In the genomic region with DNA sequence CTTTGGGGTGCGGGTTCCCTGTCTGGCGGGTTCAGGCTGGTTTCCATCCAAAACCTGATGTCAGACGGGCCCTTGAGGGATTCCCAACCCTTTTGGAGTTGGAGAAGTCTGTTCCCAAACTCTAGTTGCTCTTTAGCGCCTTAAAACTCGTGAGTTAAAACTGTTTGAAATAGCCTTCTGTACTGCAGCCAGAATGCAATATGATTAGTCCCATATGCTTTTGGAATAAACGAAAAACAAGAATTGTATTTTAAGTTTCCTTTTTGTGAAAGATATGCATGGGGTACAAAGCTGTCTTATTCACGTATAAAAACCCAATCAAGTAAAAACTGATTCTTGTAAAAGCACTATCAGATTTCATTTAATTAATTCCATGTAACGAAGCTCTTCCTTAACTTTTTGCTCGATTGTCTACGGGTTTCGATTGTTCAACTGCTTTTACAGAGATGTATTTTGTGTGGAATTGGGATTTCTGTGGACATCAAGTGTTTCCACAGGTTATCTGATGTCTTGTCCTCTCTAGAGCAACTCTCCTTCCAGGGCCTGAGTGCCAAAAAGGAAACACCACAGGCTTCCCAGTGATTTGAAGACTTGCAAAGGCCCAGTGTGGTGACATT, we compare ENCODE assay signal across 8 cellular contexts. TPM values are rescaled to one million over a fixed set of nuclear protein-coding genes. Genes with fewer than 3 reads are reported as not detected.
A peak's percentile ranks its signal among the peaks of the same experiment; 100 is the strongest.
DNase-seq lines count a peak whose midpoint lies in the region; ATAC-seq, FAIRE-seq and TF ChIP-seq lines count a peak whose summit lies in the region.

No MANE protein-coding gene starts in this region.

- RAD21 ChIA-PET in HCT116 (lab: Charles Lee; ENCODE audit: low non-redundant PET in 1 of 2, low total read pairs in 2 of 2, uncharacterized antibody in 2 of 2, unreplicated experiment in 2 of 2) = no interaction called here

- H3K9me3 Mint-ChIP-seq in activated CD8-positive, alpha-beta T cell treated with anti-CD3 and anti-CD28 coated beads, Interleukin-2, amount 10 ng/mL, durations not matched to agents 7 days and 5 days (ENCODE audit: insufficient read depth) = no peaks in the 10 kb centered on the region

- H3F3A ChIP-seq in smooth muscle cell (ENCODE audit: low read depth) = peaks cover 7% of the 10 kb centered on the region

- POLR2A ChIA-PET in HCT116 (lab: Charles Lee) = no interaction called here
- POLR2A ChIA-PET in activated CD8-positive, alpha-beta T cell treated with anti-CD3 and anti-CD28 coated beads, Interleukin-2, amount 10 ng/mL, durations not matched to agents 7 days and 5 days (lab: Charles Lee) = interaction anchor here (0.7 to 1.7 kb wide), 3 partner anchors 82 to 95 kb away, joined by 3 to 7 read pairs (median 3); no protein-coding TSS in a partner anchor

- TSS peak; percentile 75 for BruUV-seq in HCT116 (replicated peaks; lab: Mats Ljungman, UMichigan)

- intact Hi-C loops in HCT116 (cut with micrococcal nuclease) = loop anchor here (10.0 kb wide), 1 partner anchor 112 kb away; no protein-coding TSS in a partner anchor

- H3K4me3 ChIP-seq in HCT116 (replicated peaks in 1 of 2; ENCODE audit: low read depth in 1 of 2, low read length in 2 of 2) (peak overlapping the region; percentile 50 to 62), iPS DF 6.9 (ENCODE audit: low read length) (peak overlapping the region; percentile 82; the same call in 1 of the 2 replicates), smooth muscle cell (peak overlapping the region; percentile 52)

- no CpG with 5 or more reads among the region's 11 CpGs for WGBS in iPS DF 6.9 (ENCODE audit: insufficient coverage, insufficient read length)
- WGBS in smooth muscle cell (ENCODE audit: low lambda C conversion rate) = 49% methylated on average over 11 of the region's 11 CpGs

- H3K4me2 ChIP-seq in HCT116 (ENCODE audit: low read length) (peak overlapping the region; percentile 84), smooth muscle cell (peak overlapping the region; percentile 83)

- no peaks in the 10 kb centered on the region for H3K36me3 ChIP-seq in HCT116 (ENCODE audit: control insufficient read depth in 1 of 2, insufficient read depth in 2 of 2, low read length in 2 of 2)
- H3K36me3 ChIP-seq in iPS DF 6.9 (ENCODE audit: control insufficient read depth, insufficient read depth, low read length) = no peaks in the 10 kb centered on the region
- no peaks in the 10 kb centered on the region for H3K36me3 ChIP-seq in smooth muscle cell (ENCODE audit: low read depth)

- FAIRE-seq in H54 (lab: Jason Lieb, UNC) = no peak

- H3K27ac Mint-ChIP-seq in activated CD8-positive, alpha-beta T cell treated with anti-CD3 and anti-CD28 coated beads, Interleukin-2, amount 10 ng/mL, durations not matched to agents 7 days and 5 days = peak overlapping the region; percentile 41

- peaks cover 27% of the 10 kb centered on the region for H3K4me1 Mint-ChIP-seq in activated CD8-positive, alpha-beta T cell treated with anti-CD3 and anti-CD28 coated beads, Interleukin-2, amount 10 ng/mL, durations not matched to agents 7 days and 5 days (ENCODE audit: low read depth)

- H4K20me1 ChIP-seq in HCT116 (ENCODE audit: insufficient read depth) = no peaks in the 10 kb centered on the region
- peaks cover 36% of the 10 kb centered on the region for H4K20me1 ChIP-seq in smooth muscle cell (ENCODE audit: low read depth)

- peaks cover 2% of the 10 kb centered on the region for H3K36me3 Mint-ChIP-seq in activated CD8-positive, alpha-beta T cell treated with anti-CD3 and anti-CD28 coated beads, Interleukin-2, amount 10 ng/mL, durations not matched to agents 7 days and 5 days (ENCODE audit: low read depth)

- H3K27me3 Mint-ChIP-seq in activated CD8-positive, alpha-beta T cell treated with anti-CD3 and anti-CD28 coated beads, Interleukin-2, amount 10 ng/mL, durations not matched to agents 7 days and 5 days (ENCODE audit: low read depth) = peaks cover 5% of the 10 kb centered on the region

- peak overlapping the region; percentile 51 for H3K4me3 Mint-ChIP-seq in activated CD8-positive, alpha-beta T cell treated with anti-CD3 and anti-CD28 coated beads, Interleukin-2, amount 10 ng/mL, durations not matched to agents 7 days and 5 days

- H3K27me3 ChIP-seq in HCT116 (ENCODE audit: insufficient read depth, low read length) = no peaks in the 10 kb centered on the region
- H3K27me3 ChIP-seq in iPS DF 6.9 (ENCODE audit: control insufficient read depth, insufficient read depth, low read length) = no peaks in the 10 kb centered on the region
- no peaks in the 10 kb centered on the region for H3K27me3 ChIP-seq in smooth muscle cell (ENCODE audit: low read depth)

- peaks cover 12% of the 10 kb centered on the region; the same call in 1 of the 2 replicates for H3K79me2 ChIP-seq in HCT116 (ENCODE audit: insufficient read depth, low read length)
- peaks cover 12% of the 10 kb centered on the region for H3K79me2 ChIP-seq in smooth muscle cell (ENCODE audit: low read depth)

- H3K4me1 ChIP-seq in HCT116 (ENCODE audit: control insufficient read depth in 1 of 2, insufficient read depth in 2 of 2, low read length in 2 of 2) (peaks cover 6 to 43% of the 10 kb centered on the region in 2 experiments), iPS DF 6.9 (ENCODE audit: control insufficient read depth, insufficient read depth, low read length) (0 out of 2 replicates have a peak, but pooled peaks cover 2% of the 10 kb centered on the region), smooth muscle cell (ENCODE audit: low read depth) (peaks cover 8% of the 10 kb centered on the region)

- TF ChIP-seq CTCF in HCT116 (IDR thresholded peaks at IDR 0.05 in 2 of 3, conservative IDR thresholded peaks at IDR 0.05 in 1 of 3; ENCODE audit: borderline replicate concordance in 1 of 3, insufficient read depth in 1 of 3, low read depth in 2 of 3, low read length in 2 of 3) (no peak), smooth muscle cell (IDR thresholded peaks at IDR 0.05; ENCODE audit: borderline replicate concordance, insufficient read depth, poor library complexity, severe bottlenecking) (no peak)

- H3K9me3 ChIP-seq in HCT116 (ENCODE audit: control insufficient read depth in 1 of 2, insufficient read depth in 1 of 2, low read depth in 1 of 2, low read length in 2 of 2) (no peaks in the 10 kb centered on the region), iPS DF 6.9 (ENCODE audit: control insufficient read depth, insufficient read depth, low read length) (no peaks in the 10 kb centered on the region), smooth muscle cell (replicated peaks; ENCODE audit: low read depth) (no peaks in the 10 kb centered on the region)

- H2AFZ ChIP-seq in HCT116 (ENCODE audit: low read depth, low read length, poor library complexity, severe bottlenecking) (no peak overlapping the region), smooth muscle cell (ENCODE audit: low read depth) (no peak overlapping the region)

- DNase-seq in HCT116 (ENCODE audit: low read depth, low spot score) (no peak), iPS DF 6.9 (ENCODE audit: low read depth, low spot score) (no peak), smooth muscle cell (lab: John Stamatoyannopoulos, UW; ENCODE audit: unreplicated experiment) (no peak), H54 (ENCODE audit: insufficient read length, low spot score) (no peak), nucleus accumbens (lab: John Stamatoyannopoulos, UW) (no peak), NCI-H82 (lab: John Stamatoyannopoulos, UW) (no peak)
- DNase-seq in activated CD8-positive, alpha-beta T cell treated with anti-CD3 and anti-CD28 coated beads, Interleukin-2, amount 10 ng/mL, durations not matched to agents 7 days and 5 days = no peak
- no peak for DNase-seq in activated effector memory CD4-positive, alpha-beta T cell treated with anti-CD3 and anti-CD28 coated beads, Interleukin-2, amount 50 U/mL, for 16 hours

- H3K9ac ChIP-seq in HCT116 (ENCODE audit: low read length) (peak overlapping the region; percentile 61), smooth muscle cell (ENCODE audit: low read depth) (peak overlapping the region; percentile 34)

- no peaks in the 10 kb centered on the region for H3K9me2 ChIP-seq in HCT116 (ENCODE audit: insufficient read depth)

- no peak for TF ChIP-seq POLR2A in HCT116 (IDR thresholded peaks at IDR 0.05; ENCODE audit: borderline replicate concordance, extremely low read depth, insufficient read depth, insufficient read length)
- no peak for TF ChIP-seq POLR2A in H54 (IDR thresholded peaks at IDR 0.05; ENCODE audit: low read depth, low read length)

- ATAC-seq in HCT116 = no peak
- no peak for ATAC-seq in activated CD8-positive, alpha-beta T cell treated with anti-CD3 and anti-CD28 coated beads, Interleukin-2, amount 10 ng/mL, durations not matched to agents 7 days and 5 days

- TF ChIP-seq RAD21 in HCT116 (IDR thresholded peaks at IDR 0.05; ENCODE audit: low read depth) = no peak

- H3K27ac ChIP-seq in HCT116 (ENCODE audit: low read depth, low read length) (no peak overlapping the region), iPS DF 6.9 (ENCODE audit: low read length) (no peak overlapping the region), smooth muscle cell (ENCODE audit: low read depth) (peak overlapping the region; percentile 55)

- CTCF ChIA-PET in HCT116 (lab: Charles Lee) = no interaction called here
- CTCF ChIA-PET in activated CD8-positive, alpha-beta T cell treated with anti-CD3 and anti-CD28 coated beads, Interleukin-2, amount 10 ng/mL, durations not matched to agents 7 days and 5 days (lab: Charles Lee) = interaction anchor here (0.6 to 5.0 kb wide), 3 partner anchors 20 to 103 kb away, joined by 3 to 22 read pairs (median 6); no protein-coding TSS in a partner anchor

RNA-seq across cellular contexts. Expression of a gene that starts 49.5 kb away (rescaled TPM):
- not detected for total RNA-seq in HCT116 (2021; ENCODE audit: unreplicated experiment)
- not detected in 2 replicates for polyA plus RNA-seq in HCT116 (2012)
- not detected for total RNA-seq in activated CD8-positive, alpha-beta T cell treated with anti-CD3 and anti-CD28 coated beads, Interleukin-2, amount 10 ng/mL, durations not matched to agents 7 days and 5 days
- total RNA-seq in smooth muscle cell = 1.0 TPM in 1 of 2 replicates, not detected in the other
- polyA plus RNA-seq in smooth muscle cell = not detected in 2 replicates
